In genomic region chr15:48861813-48862431, GRCh38 we compare ENCODE assay signal across 8 cellular contexts. TPM values are rescaled to one million over a fixed set of nuclear protein-coding genes. Genes with fewer than 3 reads are reported as not detected.
A peak's percentile ranks its signal among the peaks of the same experiment; 100 is the strongest.
DNase-seq lines count a peak whose midpoint lies in the region; ATAC-seq, FAIRE-seq and TF ChIP-seq lines count a peak whose summit lies in the region.

No MANE protein-coding gene starts in this region.

- H3K36me3 ChIP-seq in IMR-90 (ENCODE audit: control insufficient read depth, insufficient read depth, low read length): no peaks in the 10 kb centered on the region
- no peaks in the 10 kb centered on the region for H3K36me3 ChIP-seq in right atrium auricular region
- H3K36me3 ChIP-seq in small intestine (ENCODE audit: control insufficient read depth in 2 of 2, insufficient read depth in 2 of 2, low read length in 2 of 2): no peaks in the 10 kb centered on the region

- H4K20me1 ChIP-seq in IMR-90 (ENCODE audit: insufficient read depth, low read length): no peaks in the 10 kb centered on the region

- no peak overlapping the region for H3K4ac ChIP-seq in IMR-90 (ENCODE audit: low read depth, low read length)

- ATAC-seq in IMR-90 (ENCODE audit: low read depth): peak; percentile 28; the same call in 1 of the 2 replicates
- ATAC-seq in HG03457 (IDR thresholded peaks at IDR 0.05; ENCODE audit: unreplicated experiment): no peak

- H3K4me3 ChIP-seq in AG10803 (ENCODE audit: low read length) (no peak overlapping the region), IMR-90 (ENCODE audit: insufficient read depth, low read depth, low read length) (no peak overlapping the region), right atrium auricular region (no peak overlapping the region), small intestine (ENCODE audit: low read depth in 1 of 2, low read length in 2 of 2) (no peak overlapping the region)

- H3K14ac ChIP-seq in IMR-90 (replicated peaks; ENCODE audit: low read depth, low read length): no peak overlapping the region

- peak overlapping the region; percentile 50; the same call in 1 of the 2 replicates for H2BK120ac ChIP-seq in IMR-90 (ENCODE audit: low read depth, low read length)

- TF ChIP-seq CTCF in AG10803 (conservative IDR thresholded peaks at IDR 0.05; ENCODE audit: low read length): peak; percentile 93
- peak; percentile 96 for TF ChIP-seq CTCF in IMR-90 (conservative IDR thresholded peaks at IDR 0.05; ENCODE audit: low read depth, low read length)
- peak; percentile 86 to 89 for TF ChIP-seq CTCF in right atrium auricular region (IDR thresholded peaks at IDR 0.05)

- H2BK20ac ChIP-seq in IMR-90 (ENCODE audit: low read depth, low read length): no peak overlapping the region

- H2BK5ac ChIP-seq in IMR-90 (ENCODE audit: low read depth, low read length, poor library complexity, severe bottlenecking): peak overlapping the region; percentile 14

- dilution Hi-C loops in IMR-90 (cut with HindIII; ENCODE audit: low sequenced_read_pairs, unreplicated experiment): no loop called here

- peaks cover 0 to 16% of the 10 kb centered on the region in 2 experiments; a peak in 2 of 4 replicates for H3K79me1 ChIP-seq in IMR-90 (ENCODE audit: low read depth in 1 of 2, low read length in 2 of 2)

- H2AK9ac ChIP-seq in IMR-90 (replicated peaks; ENCODE audit: low read depth, low read length, poor library complexity): no peak overlapping the region

- H3K27me3 ChIP-seq in IMR-90 (ENCODE audit: control insufficient read depth, insufficient read depth, low read length): no peaks in the 10 kb centered on the region
- no peaks in the 10 kb centered on the region for H3K27me3 ChIP-seq in right atrium auricular region
- H3K27me3 ChIP-seq in small intestine (ENCODE audit: control insufficient read depth in 2 of 2, insufficient read depth in 2 of 2, low read length in 2 of 2): no peaks in the 10 kb centered on the region

- peak; percentile 99 for TF ChIP-seq RAD21 in IMR-90 (IDR thresholded peaks at IDR 0.05; ENCODE audit: low read length)

- H2BK15ac ChIP-seq in IMR-90 (ENCODE audit: low read depth, low read length): peak overlapping the region; percentile 26; the same call in 1 of the 3 replicates

- POLR2A ChIA-PET in IMR-90 (lab: Charles Lee; ENCODE audit: unreplicated experiment): interaction anchor here (0.7 kb wide), 1 partner anchor 114 kb away, joined by 4 read pairs; no protein-coding TSS in a partner anchor

- no peak overlapping the region for H3K9ac ChIP-seq in IMR-90 (ENCODE audit: low read depth, low read length)

- H3K23ac ChIP-seq in IMR-90 (ENCODE audit: low read depth, low read length): no peak overlapping the region

- H4K5ac ChIP-seq in IMR-90 (ENCODE audit: low read depth, low read length): no peak overlapping the region

- CTCF ChIA-PET in IMR-90 (lab: Yijun Ruan, JAX): interaction anchor here (0.6 to 4.7 kb wide), 15 partner anchors 16 to 1455 kb away, joined by 3 to 36 read pairs (median 4); partner anchors contain the start of genes EID1 and SHC4

- H4K8ac ChIP-seq in IMR-90 (ENCODE audit: low read depth in 2 of 2, low read length in 2 of 2): peak overlapping the region in 1 of 2 experiments; percentile 37; a peak in 2 of 4 replicates

- H3K27ac ChIP-seq in IMR-90 (ENCODE audit: insufficient read depth, low read length) (no peak overlapping the region), right atrium auricular region (no peak overlapping the region), small intestine (ENCODE audit: low read depth in 1 of 2, low read length in 1 of 2) (no peak overlapping the region)

- FAIRE-seq in GM12891 (lab: Jason Lieb, UNC) (peak; percentile 40), small intestine (lab: Jason Lieb, UNC) (peak; percentile 93)

- H2AFZ ChIP-seq in IMR-90 (replicated peaks; ENCODE audit: low read length, poor library complexity): no peak overlapping the region

- TF ChIP-seq POLR2A in GM12891 (IDR thresholded peaks at IDR 0.05; ENCODE audit: low read depth, low read length) (no peak), IMR-90 (IDR thresholded peaks at IDR 0.05; ENCODE audit: low read depth, low read length) (no peak)

- intact Hi-C loops in IMR-90 (cut with micrococcal nuclease): loop anchor here (1.0 to 10.0 kb wide), 7 partner anchors 101 to 1453 kb away; partner anchors contain the start of gene SHC4

- no TSS peak for BruUV-seq in IMR-90 (replicated peaks; lab: Mats Ljungman, UMichigan)

- DNase-seq in AG10803 (ENCODE audit: low read depth): peak; percentile 84
- DNase-seq in GM12891 (ENCODE audit: insufficient read length, low spot score): peak; percentile 29
- DNase-seq in IMR-90: peak; percentile 82
- DNase-seq in OCI-M2 (lab: John Stamatoyannopoulos, UW; ENCODE audit: unreplicated experiment): peak; percentile 29
- DNase-seq in amniotic stem cell (lab: John Stamatoyannopoulos, UW): peak; percentile 65
- DNase-seq in right atrium auricular region (ENCODE audit: low spot score): no peak
- DNase-seq in small intestine: peak; percentile 56

- no peak overlapping the region for H4K91ac ChIP-seq in IMR-90 (ENCODE audit: insufficient read depth, low read depth, low read length)

- H3K4me2 ChIP-seq in IMR-90 (ENCODE audit: low read depth, low read length): no peak overlapping the region

- H3K9me1 ChIP-seq in IMR-90 (ENCODE audit: insufficient read depth, low read length): peaks cover 9% of the 10 kb centered on the region; the same call in 1 of the 2 replicates

- no peak overlapping the region for H3K56ac ChIP-seq in IMR-90 (ENCODE audit: extremely low read depth, insufficient read depth, low read length)

- in situ Hi-C loops in IMR-90 (cut with MboI; ENCODE audit: low sequenced_read_pairs): loop anchor here (10.0 to 25.0 kb wide), 3 partner anchors 363 to 1283 kb away; partner anchors contain the start of gene FGF7

- no CpG with 5 or more reads among the region's 1 CpG for WGBS in IMR-90 (ENCODE audit: extremely low coverage in 2 of 2, insufficient read length in 1 of 2), 2 experiments
- 0 to 4% (median 3%) methylated on average over 1 of the region's 1 CpG for WGBS in small intestine, 3 donors

- H2AK5ac ChIP-seq in IMR-90 (ENCODE audit: low read depth, low read length): no peak overlapping the region

- H3K9me3 ChIP-seq in IMR-90 (ENCODE audit: control insufficient read depth, insufficient read depth, low read length) (no peaks in the 10 kb centered on the region), right atrium auricular region (no peaks in the 10 kb centered on the region), small intestine (ENCODE audit: control insufficient read depth, low read depth) (no peaks in the 10 kb centered on the region)

- H3K4me1 ChIP-seq in IMR-90 (ENCODE audit: control insufficient read depth, insufficient read depth, low read length): peaks cover 24% of the 10 kb centered on the region
- H3K4me1 ChIP-seq in right atrium auricular region: no peaks in the 10 kb centered on the region
- H3K4me1 ChIP-seq in small intestine (ENCODE audit: control insufficient read depth in 2 of 2, insufficient read depth in 1 of 2, low read depth in 1 of 2, low read length in 1 of 2): no peaks in the 10 kb centered on the region

- H3K18ac ChIP-seq in IMR-90 (ENCODE audit: low read depth, low read length): peak overlapping the region; percentile 10; the same call in 1 of the 2 replicates

TF ChIP-seq in GM12891, 5 proteins besides CTCF, POLR2A, EP300 and RAD21:
- TF ChIP-seq TAF1 (IDR thresholded peaks at IDR 0.05; ENCODE audit: low read depth, low read length) (no peak), POU2F2 (IDR thresholded peaks at IDR 0.05; ENCODE audit: low read depth, low read length) (no peak), POLR2AphosphoS5 (IDR thresholded peaks at IDR 0.05; ENCODE audit: low read depth, low read length) (no peak), SPI1 (IDR thresholded peaks at IDR 0.05; ENCODE audit: low read depth, low read length) (no peak), PAX5 (IDR thresholded peaks at IDR 0.05; ENCODE audit: insufficient read depth, low read length, severe bottlenecking) (no peak)

TF ChIP-seq in IMR-90, 13 proteins besides CTCF, POLR2A, EP300 and RAD21:
- TF ChIP-seq SMC3 (IDR thresholded peaks at IDR 0.05; ENCODE audit: low read depth, low read length): peak; percentile 99
- no peak for TF ChIP-seq USF2 (IDR thresholded peaks at IDR 0.05; ENCODE audit: low read depth, low read length)

RNA-seq across cellular contexts. Expression of gene EID1, which starts 16.0 kb away (rescaled TPM):
- 113 TPM for polyA plus RNA-seq in GM12891 (2012; ENCODE audit: low read depth, missing spikeins)
- 147 and 308 TPM in 2 replicates for total RNA-seq in IMR-90 (2012; rRNA removed)
- 162 and 191 TPM in 2 replicates for polyA plus RNA-seq in IMR-90 (2012; rRNA removed)
- polyA plus RNA-seq in IMR-90 (2012; cell fraction: cytosol; rRNA removed): 116 and 250 TPM in 2 replicates
- polyA plus RNA-seq in IMR-90 (2012; cell fraction: nucleus; rRNA removed; ENCODE audit: low replicate concordance): 31.4 and 62.4 TPM in 2 replicates
- 100 to 1,000 TPM; 369 to 524 TPM for total RNA-seq in right atrium auricular region
- polyA plus RNA-seq in small intestine: 10 to 100 TPM; 81.3 to 97.8 (median 85.2) TPM

RNA-seq across cellular contexts. Expression of gene CEP152, which starts 51.1 kb away (rescaled TPM):
- 4.2 TPM for polyA plus RNA-seq in GM12891 (2012; ENCODE audit: low read depth, missing spikeins)
- 7.3 and 10.3 TPM in 2 replicates for total RNA-seq in IMR-90 (2012; rRNA removed)
- 1.4 and 2.1 TPM in 2 replicates for polyA plus RNA-seq in IMR-90 (2012; rRNA removed)
- 0.09 and 0.30 TPM in 2 replicates for polyA plus RNA-seq in IMR-90 (2012; cell fraction: cytosol; rRNA removed)
- polyA plus RNA-seq in IMR-90 (2012; cell fraction: nucleus; rRNA removed; ENCODE audit: low replicate concordance): 0.35 and 1.2 TPM in 2 replicates
- total RNA-seq in right atrium auricular region: 1 to 10 TPM; 1.1 to 1.4 TPM
- polyA plus RNA-seq in small intestine: 1 to 10 TPM; 1.1 to 1.9 (median 1.3) TPM
